In genomic region chr12:132986001-132986884, GRCh38 we compare ENCODE assay signal across 1 cellular context.
TF ChIP-seq lines count a peak whose summit lies in the region.

TSS of gene ZNF26 (plus strand) at chr12:132986367. CDS start at chr12:132986841, 474 bp downstream.

TF ChIP-seq in HepG2, 621 proteins besides CTCF, POLR2A, EP300 and RAD21 (continued from another document and continues in another):
- peak; percentile 48; the same call in 1 of the 2 replicates for TF ChIP-seq HNF1A (IDR thresholded peaks at IDR 0.05; ENCODE audit: low read depth)
- TF ChIP-seq HNF1A (CRISPR knock-in tag; IDR thresholded peaks at IDR 0.05; ENCODE audit: borderline replicate concordance), result peak; percentile 58; the same call in 1 of the 2 replicates
- TF ChIP-seq HMG20B (CRISPR knock-in tag; conservative IDR thresholded peaks at IDR 0.05), result no peak; the same call in 1 of the 2 replicates
- peak; percentile 90 for TF ChIP-seq MNT (IDR thresholded peaks at IDR 0.05)
- TF ChIP-seq ETV5 (CRISPR knock-in tag; IDR thresholded peaks at IDR 0.05; ENCODE audit: borderline replicate concordance), result peak; percentile 89; the same call in 1 of the 2 replicates
- 0 out of 2 replicates have a peak, but pooled peaks have one; percentile 24 for TF ChIP-seq KLF9 (CRISPR knock-in tag; IDR thresholded peaks at IDR 0.05; ENCODE audit: low read depth)
- TF ChIP-seq GABPA (IDR thresholded peaks at IDR 0.05; ENCODE audit: low read depth, low read length), result peak; percentile 99
- peak; percentile 99 for TF ChIP-seq GABPA (CRISPR knock-in tag; IDR thresholded peaks at IDR 0.05; ENCODE audit: low read depth)
- TF ChIP-seq ZNF432 (CRISPR knock-in tag; IDR thresholded peaks at IDR 0.05; ENCODE audit: borderline replicate concordance), result no peak
- no peak for TF ChIP-seq ZUFSP (CRISPR knock-in tag; IDR thresholded peaks at IDR 0.05; ENCODE audit: borderline replicate concordance)
- TF ChIP-seq ZNF263 (CRISPR knock-in tag; IDR thresholded peaks at IDR 0.05), result no peak
- TF ChIP-seq ZMAT5 (CRISPR knock-in tag; IDR thresholded peaks at IDR 0.05; ENCODE audit: borderline replicate concordance, low read depth), result no peak
- TF ChIP-seq ZSCAN5A (CRISPR knock-in tag; IDR thresholded peaks at IDR 0.05; ENCODE audit: borderline replicate concordance), result no peak
- peak; percentile 24; the same call in 1 of the 2 replicates for TF ChIP-seq NFAT5 (CRISPR knock-in tag; IDR thresholded peaks at IDR 0.05)
- TF ChIP-seq U2AF2 (IDR thresholded peaks at IDR 0.05; ENCODE audit: low read depth, low read length), result no peak
- TF ChIP-seq ZNF790 (CRISPR knock-in tag; IDR thresholded peaks at IDR 0.05; ENCODE audit: borderline replicate concordance), result no peak
- 0 out of 2 replicates have a peak, but pooled peaks have one; percentile 67 for TF ChIP-seq ZFP90 (CRISPR knock-in tag; IDR thresholded peaks at IDR 0.05; ENCODE audit: borderline replicate concordance)
- no peak for TF ChIP-seq MLXIP (CRISPR knock-in tag; IDR thresholded peaks at IDR 0.05; ENCODE audit: borderline replicate concordance)
- no peak for TF ChIP-seq DPF2 (CRISPR knock-in tag; IDR thresholded peaks at IDR 0.05; ENCODE audit: borderline replicate concordance, low read depth)
- no peak for TF ChIP-seq ZNF749 (CRISPR knock-in tag; IDR thresholded peaks at IDR 0.05; ENCODE audit: borderline replicate concordance)
- TF ChIP-seq HIC2 (CRISPR knock-in tag; IDR thresholded peaks at IDR 0.05; ENCODE audit: low read depth), result no peak
- TF ChIP-seq RBM39 (IDR thresholded peaks at IDR 0.05; ENCODE audit: low read depth, low read length, poor library complexity, severe bottlenecking), result no peak
- TF ChIP-seq ZNF3 (CRISPR knock-in tag; IDR thresholded peaks at IDR 0.05), result no peak
- no peak for TF ChIP-seq E2F2 (CRISPR knock-in tag; IDR thresholded peaks at IDR 0.05; ENCODE audit: borderline replicate concordance)
